In genomic region chr2:158101384-158101926, GRCh38 we compare ENCODE assay signal across 1 cellular context.
TF ChIP-seq lines count a peak whose summit lies in the region.

UPP2 (plus strand) TSS chr2:158101876; CDS start chr2:158102064, 188 bp downstream.

TF ChIP-seq in HepG2, 621 proteins besides CTCF, POLR2A, EP300 and RAD21 (continued from another document and continues in another):
- TF ChIP-seq ATF3 (CRISPR knock-in tag; IDR thresholded peaks at IDR 0.05) (no peak), HOMEZ (CRISPR knock-in tag; IDR thresholded peaks at IDR 0.05; ENCODE audit: low read depth) (peak; percentile 65; the same call in 1 of the 2 replicates), SALL1 (CRISPR knock-in tag; IDR thresholded peaks at IDR 0.05) (no peak; the same call in 1 of the 2 replicates), POGK (CRISPR knock-in tag; conservative IDR thresholded peaks at IDR 0.05) (no peak), ZNF569 (CRISPR knock-in tag; IDR thresholded peaks at IDR 0.05; ENCODE audit: borderline replicate concordance) (no peak), BRCA1 (CRISPR knock-in tag; IDR thresholded peaks at IDR 0.05) (no peak), NCOA2 (CRISPR knock-in tag; IDR thresholded peaks at IDR 0.05) (no peak), CEBPG (CRISPR knock-in tag; IDR thresholded peaks at IDR 0.05) (peak; percentile 49; the same call in 1 of the 2 replicates), PRDM15 (CRISPR knock-in tag; IDR thresholded peaks at IDR 0.05) (no peak), TFAP4 (IDR thresholded peaks at IDR 0.05; ENCODE audit: borderline replicate concordance, low read depth) (no peak), LCORL (IDR thresholded peaks at IDR 0.05) (no peak), LCORL (CRISPR knock-in tag; IDR thresholded peaks at IDR 0.05) (0 out of 2 replicates have a peak, but pooled peaks have one; percentile 51), ZNF580 (CRISPR knock-in tag; IDR thresholded peaks at IDR 0.05; ENCODE audit: borderline replicate concordance, low read depth) (no peak), SMARCC2 (IDR thresholded peaks at IDR 0.05) (no peak), FOXJ3 (CRISPR knock-in tag; IDR thresholded peaks at IDR 0.05; ENCODE audit: borderline replicate concordance) (peak; percentile 71; the same call in 1 of the 2 replicates), CEBPB (IDR thresholded peaks at IDR 0.05; ENCODE audit: borderline replicate concordance, low read depth, low read length) (peak; percentile 34; the same call in 1 of the 2 replicates), NFKBIZ (CRISPR knock-in tag; IDR thresholded peaks at IDR 0.05) (0 out of 2 replicates have a peak, but pooled peaks have one; percentile 26), ZNF160 (CRISPR knock-in tag; IDR thresholded peaks at IDR 0.05) (no peak), ZNF550 (CRISPR knock-in tag; IDR thresholded peaks at IDR 0.05; ENCODE audit: borderline replicate concordance) (no peak), ARNT2 (CRISPR knock-in tag; IDR thresholded peaks at IDR 0.05; ENCODE audit: low read depth) (no peak), ZNF841 (CRISPR knock-in tag; IDR thresholded peaks at IDR 0.05; ENCODE audit: borderline replicate concordance) (no peak), CREM (IDR thresholded peaks at IDR 0.05) (peak; percentile 41; the same call in 1 of the 2 replicates), CREM (CRISPR knock-in tag; IDR thresholded peaks at IDR 0.05) (no peak), ZBTB8A (CRISPR knock-in tag; IDR thresholded peaks at IDR 0.05; ENCODE audit: borderline replicate concordance, low read depth) (no peak), NAIF1 (CRISPR knock-in tag; IDR thresholded peaks at IDR 0.05; ENCODE audit: borderline replicate concordance) (no peak), ZNF772 (CRISPR knock-in tag; IDR thresholded peaks at IDR 0.05) (no peak), ZFYVE20 (CRISPR knock-in tag; IDR thresholded peaks at IDR 0.05; ENCODE audit: borderline replicate concordance, low read depth) (no peak), ZFY (CRISPR knock-in tag; IDR thresholded peaks at IDR 0.05) (peak; percentile 27; the same call in 1 of the 2 replicates), IKZF5 (CRISPR knock-in tag; IDR thresholded peaks at IDR 0.05) (peak; percentile 36; the same call in 1 of the 2 replicates), KDM2A (CRISPR knock-in tag; IDR thresholded peaks at IDR 0.05; ENCODE audit: borderline replicate concordance, low read depth) (no peak), PCBP1 (IDR thresholded peaks at IDR 0.05; ENCODE audit: borderline replicate concordance, low read depth, low read length) (no peak), ZBTB14 (CRISPR knock-in tag; IDR thresholded peaks at IDR 0.05) (no peak), GRHL1 (CRISPR knock-in tag; conservative IDR thresholded peaks at IDR 0.05) (no peak), ZKSCAN8 (CRISPR knock-in tag; IDR thresholded peaks at IDR 0.05; ENCODE audit: borderline replicate concordance) (peak; percentile 55; the same call in 1 of the 2 replicates), RARG (CRISPR knock-in tag; IDR thresholded peaks at IDR 0.05; ENCODE audit: low read depth) (no peak), SOX6 (IDR thresholded peaks at IDR 0.05) (no peak), SOX6 (CRISPR knock-in tag; IDR thresholded peaks at IDR 0.05) (peak; percentile 67; the same call in 1 of the 2 replicates), NFIB (CRISPR knock-in tag; IDR thresholded peaks at IDR 0.05; ENCODE audit: borderline replicate concordance) (no peak), ZGPAT (CRISPR knock-in tag; IDR thresholded peaks at IDR 0.05) (peak; percentile 34; the same call in 1 of the 2 replicates), PAXIP1 (CRISPR knock-in tag; conservative IDR thresholded peaks at IDR 0.05) (peak; percentile 74), MIER2 (CRISPR knock-in tag; IDR thresholded peaks at IDR 0.05) (no peak), ZNF18 (CRISPR knock-in tag; IDR thresholded peaks at IDR 0.05; ENCODE audit: insufficient replicate concordance) (peak; percentile 70)
